Comparison of ENCODE assay signal across 15 cellular contexts in genomic region chr4:105149771-105150170, GRCh38. TPM values are rescaled to one million over a fixed set of nuclear protein-coding genes. Genes with fewer than 3 reads are reported as not detected.
A peak's percentile ranks its signal among the peaks of the same experiment; 100 is the strongest.
DNase-seq lines count a peak whose midpoint lies in the region; ATAC-seq, FAIRE-seq and TF ChIP-seq lines count a peak whose summit lies in the region.
"Had no signal": no experiment of that assay in that cellular context is flagged by ENCODE, and none has a peak within 500 bp of the region (broad histone marks: within the 10 kb centered on the region; RNA-seq: fewer than 3 reads in every experiment).

No MANE protein-coding gene starts in this region.

- FAIRE-seq in HepG2 (lab: Jason Lieb, UNC) = no peak

- TF ChIP-seq EP300 in HepG2 (IDR thresholded peaks at IDR 0.05; ENCODE audit: low read depth in 2 of 2, low read length in 2 of 2) (no peak), HepG2 (CRISPR knock-in tag; IDR thresholded peaks at IDR 0.05; ENCODE audit: borderline replicate concordance) (no peak)

- peaks cover 4% of the 10 kb centered on the region; the same call in 1 of the 2 replicates for H4K20me1 ChIP-seq in HepG2 (ENCODE audit: insufficient read depth, low read length)

- CTCF ChIA-PET in HepG2 (lab: Yijun Ruan, JAX; ENCODE audit: low intra/inter-chr PET ratio, low total read pairs) = no interaction called here

- no peak overlapping the region for H2AFZ ChIP-seq in HepG2 (ENCODE audit: low read length)

- H3K36me3 ChIP-seq in right atrium auricular region (no peaks in the 10 kb centered on the region), heart right ventricle (no peaks in the 10 kb centered on the region), HepG2 (replicated peaks in 1 of 2; ENCODE audit: control insufficient read depth in 1 of 2, insufficient read depth in 2 of 2, low read length in 2 of 2) (no peaks in the 10 kb centered on the region), thoracic aorta (no peaks in the 10 kb centered on the region)
- H3K36me3 ChIP-seq: ovary, thyroid gland had no signal

- no peaks in the 10 kb centered on the region for H3K27me3 Mint-ChIP-seq in activated naive CD8-positive, alpha-beta T cell treated with anti-CD3 and anti-CD28 coated beads for 36 hours

- peaks cover 37% of the 10 kb centered on the region for H3K79me2 ChIP-seq in HepG2 (ENCODE audit: insufficient read depth, low read length)

- H3K9me3 ChIP-seq in right atrium auricular region = no peaks in the 10 kb centered on the region
- H3K9me3 ChIP-seq in heart right ventricle = no peaks in the 10 kb centered on the region
- H3K9me3 ChIP-seq in HepG2 (ENCODE audit: low read length) = no peaks in the 10 kb centered on the region
- no peaks in the 10 kb centered on the region for H3K9me3 ChIP-seq in thoracic aorta
- H3K9me3 ChIP-seq: ovary, thyroid gland had no signal

- H3K4me3 ChIP-seq in right atrium auricular region (no peak overlapping the region), heart right ventricle (peak overlapping the region in 2 of 10 donors; percentile 84 to 87), HepG2 (replicated peaks in 1 of 3; ENCODE audit: insufficient read depth in 1 of 3, low read depth in 2 of 3, low read length in 3 of 3) (no peak overlapping the region), thoracic aorta (peak overlapping the region; percentile 94)
- H3K4me3 ChIP-seq: ovary, thyroid gland had no signal

- in situ Hi-C loops in HepG2 (cut with HindIII; ENCODE audit: extremely low pct_ligation_motif_present, low pct_unique_long_range_greater_than_20kb) = no loop called here

- DNase-seq in right atrium auricular region (ENCODE audit: low spot score) (no peak), heart right ventricle (no peak), HepG2 (ENCODE audit: low spot score) (no peak), thoracic aorta (ENCODE audit: low spot score) (no peak), NCI-H510A treated with DMSO at 0.1 percent for 48 hours (lab: John Stamatoyannopoulos, UW) (no peak), Right ventricle myocardium superior (no peak)
- no peak for DNase-seq in activated naive CD8-positive, alpha-beta T cell treated with anti-CD3 and anti-CD28 coated beads for 36 hours
- DNase-seq: aorta; NCI-H1105; NCI-H524; ovary; stimulated activated CD4-positive, alpha-beta T cell treated with anti-CD3 and anti-CD28 coated beads, Interleukin-4, amount 100 ng/mL, for 4 hours; thyroid gland had no signal

- peaks cover 41% of the 10 kb centered on the region for H3K4me1 Mint-ChIP-seq in activated naive CD8-positive, alpha-beta T cell treated with anti-CD3 and anti-CD28 coated beads for 36 hours

- H3K27ac Mint-ChIP-seq in activated naive CD8-positive, alpha-beta T cell treated with anti-CD3 and anti-CD28 coated beads for 36 hours = no peak overlapping the region

- TF ChIP-seq CTCF in right atrium auricular region (IDR thresholded peaks at IDR 0.05) (no peak), heart right ventricle (IDR thresholded peaks at IDR 0.05) (no peak), HepG2 (CRISPR knock-in tag; IDR thresholded peaks at IDR 0.05) (no peak), thoracic aorta (IDR thresholded peaks at IDR 0.05) (no peak)

- TF ChIP-seq POLR2A in HepG2 (IDR thresholded peaks at IDR 0.05; ENCODE audit: insufficient read depth in 1 of 2, low read depth in 2 of 2, low read length in 2 of 2) = no peak

- POLR2A ChIA-PET in HepG2 (lab: Yijun Ruan, JAX) = no interaction called here

- 54 to 66% methylated on average over 1 of the region's 1 CpG for WGBS in heart right ventricle, 2 donors
- 96% methylated on average over 1 of the region's 1 CpG for WGBS in HepG2 (ENCODE audit: low lambda C conversion rate)

- no peak for ATAC-seq in heart right ventricle
- no peak for ATAC-seq in HepG2
- no peak for ATAC-seq in thoracic aorta (ENCODE audit: insufficient number of reproducible peaks, low FRiP score, low read depth)
- ATAC-seq in HG02938 (IDR thresholded peaks at IDR 0.05; ENCODE audit: unreplicated experiment) = no peak
- no peak for ATAC-seq in Right ventricle myocardium superior (ENCODE audit: poor library complexity)

- H3K4me2 ChIP-seq in HepG2 (ENCODE audit: low read depth, low read length) = peak overlapping the region; percentile 21

- peaks cover 0 to 29% of the 10 kb centered on the region in 2 donors for H3K4me1 ChIP-seq in right atrium auricular region
- H3K4me1 ChIP-seq in heart right ventricle = peaks cover 0 to 61% (median 35%) of the 10 kb centered on the region in 9 donors
- peaks cover 41% of the 10 kb centered on the region for H3K4me1 ChIP-seq in HepG2 (ENCODE audit: insufficient read depth, low read length)
- H3K4me1 ChIP-seq in thoracic aorta (ENCODE audit: control insufficient read depth in 1 of 2, low read depth in 2 of 2) = peaks cover 24 to 26% of the 10 kb centered on the region in 2 donors

- no TSS peak for BruUV-seq in HepG2 (replicated peaks; lab: Mats Ljungman, UMichigan)

- H3K4me3 Mint-ChIP-seq in activated naive CD8-positive, alpha-beta T cell treated with anti-CD3 and anti-CD28 coated beads for 36 hours = peak overlapping the region; percentile 65

- H3K36me3 Mint-ChIP-seq in activated naive CD8-positive, alpha-beta T cell treated with anti-CD3 and anti-CD28 coated beads for 36 hours = peaks cover 21% of the 10 kb centered on the region

- H3K27me3 ChIP-seq in right atrium auricular region (no peaks in the 10 kb centered on the region), heart right ventricle (no peaks in the 10 kb centered on the region), HepG2 (ENCODE audit: control insufficient read depth in 1 of 2, insufficient read depth in 2 of 2, low read length in 2 of 2) (no peaks in the 10 kb centered on the region; a peak in 2 of 5 replicates), thoracic aorta (replicated peaks; ENCODE audit: insufficient read depth) (no peaks in the 10 kb centered on the region)
- H3K27me3 ChIP-seq: ovary, thyroid gland had no signal

- TF ChIP-seq RAD21 in HepG2 (CRISPR knock-in tag; IDR thresholded peaks at IDR 0.05) = no peak

- intact Hi-C loops in heart right ventricle (cut with DNase I) = loop anchor here in 8 of 10 donors (5.0 to 10.0 kb wide), 11 partner anchors 33 to 565 kb away; partner anchors contain the start of genes GSTCD (in 2 of the 8) and INTS12 (in 2 of the 8)
- intact Hi-C loops in HepG2 (cut with micrococcal nuclease; ENCODE audit: unreplicated experiment) = loop anchor here (5.0 kb wide), 2 partner anchors 108 to 198 kb away; no protein-coding TSS in a partner anchor
- intact Hi-C loops in Right ventricle myocardium superior (cut with DNase I) = loop anchor here (10.0 kb wide), 3 partner anchors 45 to 565 kb away; no protein-coding TSS in a partner anchor

- H3K9me3 Mint-ChIP-seq in activated naive CD8-positive, alpha-beta T cell treated with anti-CD3 and anti-CD28 coated beads for 36 hours = peaks cover 2% of the 10 kb centered on the region

- no peak overlapping the region for H3K9ac ChIP-seq in HepG2 (ENCODE audit: insufficient read depth, low read depth, low read length)

- H3K27ac ChIP-seq in right atrium auricular region = peak overlapping the region; percentile 15 to 31
- no peak overlapping the region for H3K27ac ChIP-seq in heart right ventricle
- no peak overlapping the region for H3K27ac ChIP-seq in HepG2 (ENCODE audit: extremely low read length, insufficient read depth, low read length)
- no peak overlapping the region for H3K27ac ChIP-seq in thoracic aorta
- H3K27ac ChIP-seq: C4-2B, ovary, thyroid gland had no signal

TF ChIP-seq in HepG2, 621 proteins besides CTCF, POLR2A, EP300 and RAD21 (continues in another document):
- no peak for TF ChIP-seq MLLT10 (CRISPR knock-in tag; IDR thresholded peaks at IDR 0.05)
- TF ChIP-seq, protein P1, sequence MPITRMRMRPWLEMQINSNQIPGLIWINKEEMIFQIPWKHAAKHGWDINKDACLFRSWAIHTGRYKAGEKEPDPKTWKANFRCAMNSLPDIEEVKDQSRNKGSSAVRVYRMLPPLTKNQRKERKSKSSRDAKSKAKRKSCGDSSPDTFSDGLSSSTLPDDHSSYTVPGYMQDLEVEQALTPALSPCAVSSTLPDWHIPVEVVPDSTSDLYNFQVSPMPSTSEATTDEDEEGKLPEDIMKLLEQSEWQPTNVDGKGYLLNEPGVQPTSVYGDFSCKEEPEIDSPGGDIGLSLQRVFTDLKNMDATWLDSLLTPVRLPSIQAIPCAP (CRISPR knock-in tag; IDR thresholded peaks at IDR 0.05; ENCODE audit: low read depth) = no peak

RNA-seq across cellular contexts. Expression of gene TET2, which starts 3.1 kb away (rescaled TPM):
- total RNA-seq in right atrium auricular region (10 to 100 TPM; 15.4 to 16.2 TPM), heart right ventricle (10 to 100 TPM; 12.1 to 20.6 (median 17.0) TPM), HepG2 (2016; rRNA removed; fragmentation: Illumina TruSeq; extraction: Trizol) (4.6 and 4.8 TPM in 2 replicates), thoracic aorta (10 to 100 TPM; 23.6 to 31.7 TPM), Right ventricle myocardium superior (11.8 TPM)
- polyA plus RNA-seq in heart right ventricle (1 to 10 TPM; 1.4 to 3.9 TPM), HepG2 (2011; rRNA removed) (4.2 and 4.7 TPM in 2 replicates)
- total RNA-seq in activated naive CD8-positive, alpha-beta T cell treated with anti-CD3 and anti-CD28 coated beads for 36 hours = 10 to 100 TPM; 20.7 to 22.6 TPM
- total RNA-seq in HepG2 (2016; cell fraction: cytosol; rRNA removed; fragmentation: Illumina TruSeq; extraction: Trizol; ENCODE audit: low read depth) = 1.1 and 1.3 TPM in 2 replicates
- 4.3 and 6.2 TPM in 2 replicates for total RNA-seq in HepG2 (2016; cell fraction: insoluble cytoplasmic fraction; rRNA removed; fragmentation: Illumina TruSeq; extraction: Trizol)
- total RNA-seq in HepG2 (2016; cell fraction: membrane; rRNA removed; fragmentation: Illumina TruSeq; extraction: Trizol) = 3.6 and 3.7 TPM in 2 replicates
- total RNA-seq in HepG2 (2016; cell fraction: nucleus; rRNA removed; fragmentation: Illumina TruSeq; extraction: Trizol) = 14.2 and 15.6 TPM in 2 replicates
- polyA plus RNA-seq in HepG2 (2011; cell fraction: cytosol; rRNA removed) = 1.6 and 2.4 TPM in 2 replicates
- polyA plus RNA-seq in HepG2 (2011; cell fraction: nucleus; rRNA removed) = 7.1 and 8.3 TPM in 2 replicates
- polyA plus RNA-seq in HepG2 (2012) = 3.1 and 3.5 TPM in 2 replicates
- 0.09 TPM in 2 replicates for polyA plus RNA-seq in HepG2 (2016; cell fraction: cytosol; fragmentation: Illumina TruSeq; extraction: Trizol; ENCODE audit: low read depth)
- 2.2 and 2.3 TPM in 2 replicates for polyA plus RNA-seq in HepG2 (2016; cell fraction: insoluble cytoplasmic fraction; fragmentation: Illumina TruSeq; extraction: Trizol; ENCODE audit: low read depth)
- 0.34 and 0.38 TPM in 2 replicates for polyA plus RNA-seq in HepG2 (2016; cell fraction: membrane; fragmentation: Illumina TruSeq; extraction: Trizol; ENCODE audit: low read depth)
- 5.4 TPM in 2 replicates for polyA plus RNA-seq in HepG2 (2016; cell fraction: nucleus; fragmentation: Illumina TruSeq; extraction: Trizol; ENCODE audit: insufficient read depth, low read depth)
- polyA minus RNA-seq in HepG2 (2011; rRNA and poly(A)+ RNA removed; ENCODE audit: low replicate concordance) = 8.5 and 15.5 TPM in 2 replicates
- 6.2 and 6.8 TPM in 2 replicates for polyA minus RNA-seq in HepG2 (2011; cell fraction: cytosol; rRNA and poly(A)+ RNA removed)
- polyA minus RNA-seq in HepG2 (2011; cell fraction: nucleus; rRNA and poly(A)+ RNA removed) = 83.3 and 90.6 TPM in 2 replicates

Comparison
In these comparisons a context has a peak if more than half of its experiments do, and no peak if none do; other contexts are left out.
1. H3K27ac ChIP-seq: peak in right atrium auricular region (2 of 2); none in heart right ventricle (0 of 10), HepG2 (single experiment) and thoracic aorta (0 of 2).